ENCODE assay signal across 25 cellular contexts in the genomic region with DNA sequence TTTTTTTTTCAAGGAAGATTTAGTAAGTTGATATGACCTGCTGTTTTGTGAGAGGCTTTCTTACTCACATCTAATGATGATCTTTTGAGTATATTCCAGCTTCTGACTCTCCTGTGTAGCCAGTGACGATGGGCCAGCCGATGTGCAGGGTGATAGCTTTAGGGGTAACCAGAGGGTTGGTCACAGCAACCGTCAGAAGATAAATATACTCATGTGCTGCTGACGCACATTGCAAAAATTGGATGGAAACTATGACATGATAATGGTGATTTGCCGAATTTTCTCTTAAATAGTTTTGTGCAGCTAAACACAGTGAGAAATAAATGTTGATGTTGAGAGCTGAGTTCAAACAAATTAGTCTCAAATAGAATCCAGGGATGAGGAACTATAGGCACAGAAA.
"Had no signal": no experiment of that assay in that cellular context is flagged by ENCODE, and none has a peak within 500 bp of the region (broad histone marks: within the 10 kb centered on the region; RNA-seq: fewer than 3 reads in every experiment).

No MANE protein-coding gene starts in this region.

- ATAC-seq: activated CD4-positive, alpha-beta T cell treated with anti-CD3 and anti-CD28 coated beads for 36 hours; esophagus mucosa; heart left ventricle; right cardiac atrium; stimulated activated naive B cell treated with anti-CD40 and anti-IgM and Interleukin-4, amounts not matched to agents 10 μg/mL and 1 μg/mL and 100 μg/mL, for 72 hours; upper lobe of right lung had no signal

- H3K4me1 Mint-ChIP-seq: mesothelial cell of epicardium had no signal

- H3K27ac ChIP-seq: ascending aorta, cardiac muscle cell, heart left ventricle, stomach, thyroid gland, upper lobe of right lung had no signal

- H3K9me3 Mint-ChIP-seq: activated naive CD4-positive, alpha-beta T cell treated with anti-CD3 and anti-CD28 coated beads for 36 hours; activated naive CD8-positive, alpha-beta T cell treated with anti-CD3 and anti-CD28 coated beads, Interleukin-2, amount 10 ng/mL, durations not matched to agents 7 days and 5 days; brain; mesothelial cell of epicardium; naive B cell; stimulated activated naive B cell treated with anti-CD40 and anti-IgM and Interleukin-4, amounts not matched to agents 10 μg/mL and 1 μg/mL and 100 μg/mL, for 72 hours had no signal

- H3K36me3 ChIP-seq: cardiac muscle cell, thyroid gland had no signal

- H3K27ac Mint-ChIP-seq: activated naive CD4-positive, alpha-beta T cell treated with anti-CD3 and anti-CD28 coated beads for 36 hours; activated naive CD8-positive, alpha-beta T cell treated with anti-CD3 and anti-CD28 coated beads, Interleukin-2, amount 10 ng/mL, durations not matched to agents 7 days and 5 days; brain; mesothelial cell of epicardium; stimulated activated naive B cell treated with anti-CD40 and anti-IgM and Interleukin-4, amounts not matched to agents 10 μg/mL and 1 μg/mL and 100 μg/mL, for 72 hours had no signal

- H3K4me3 ChIP-seq: ascending aorta, cardiac muscle cell, heart left ventricle, stomach, thyroid gland, upper lobe of right lung had no signal

- DNase-seq: activated CD4-positive, alpha-beta T cell treated with anti-CD3 and anti-CD28 coated beads for 36 hours; activated CD4-positive, alpha-beta T cell treated with anti-CD3 and anti-CD28 coated beads, Interleukin-2, amount 50 U/mL, for 48 hours; activated CD4-positive, CD25-positive, alpha-beta regulatory T cell; activated CD8-positive, alpha-beta memory T cell treated with anti-CD3 and anti-CD28 coated beads for 24 hours; activated effector memory CD4-positive, alpha-beta T cell treated with anti-CD3 and anti-CD28 coated beads, Interleukin-2, amount 50 U/mL, for 16 hours; activated naive CD4-positive, alpha-beta T cell treated with anti-CD3 and anti-CD28 coated beads for 36 hours; activated naive CD8-positive, alpha-beta T cell treated with anti-CD3 and anti-CD28 coated beads, Interleukin-2, amount 10 ng/mL, durations not matched to agents 7 days and 5 days; cortex of kidney; foreskin fibroblast; heart left ventricle; hypothalamus; naive B cell; posterior cingulate gyrus; right cardiac atrium; stimulated activated CD4-positive, alpha-beta T cell treated with anti-CD3 and anti-CD28 coated beads, Interleukin-15, amount 100 ng/mL, for 24 hours; stimulated activated CD4-positive, alpha-beta T cell treated with anti-CD3 and anti-CD28 coated beads, Interleukin-2, amount 100 ng/mL, for 24 hours; stimulated activated naive B cell treated with anti-CD40 and anti-IgM and Interleukin-4, amounts not matched to agents 10 μg/mL and 1 μg/mL and 100 μg/mL, for 72 hours; stomach; thyroid gland; upper lobe of right lung had no signal

- H3K27me3 ChIP-seq: ascending aorta, cardiac muscle cell, heart left ventricle, stomach, thyroid gland, upper lobe of right lung had no signal

- H3K9me3 ChIP-seq: ascending aorta, heart left ventricle, stomach, thyroid gland, upper lobe of right lung had no signal

- H3K4me1 ChIP-seq: ascending aorta, upper lobe of right lung had no signal

- H3K4me3 Mint-ChIP-seq: activated CD4-positive, alpha-beta T cell treated with anti-CD3 and anti-CD28 coated beads for 36 hours; activated naive CD4-positive, alpha-beta T cell treated with anti-CD3 and anti-CD28 coated beads for 36 hours; activated naive CD8-positive, alpha-beta T cell treated with anti-CD3 and anti-CD28 coated beads, Interleukin-2, amount 10 ng/mL, durations not matched to agents 7 days and 5 days; brain; mesothelial cell of epicardium; stimulated activated naive B cell treated with anti-CD40 and anti-IgM and Interleukin-4, amounts not matched to agents 10 μg/mL and 1 μg/mL and 100 μg/mL, for 72 hours had no signal

- H3K27me3 Mint-ChIP-seq: activated CD4-positive, alpha-beta T cell treated with anti-CD3 and anti-CD28 coated beads for 36 hours; activated naive CD8-positive, alpha-beta T cell treated with anti-CD3 and anti-CD28 coated beads, Interleukin-2, amount 10 ng/mL, durations not matched to agents 7 days and 5 days; brain; naive B cell; stimulated activated naive B cell treated with anti-CD40 and anti-IgM and Interleukin-4, amounts not matched to agents 10 μg/mL and 1 μg/mL and 100 μg/mL, for 72 hours had no signal
